13 cellular contexts compared by ENCODE assay signal in genomic region chr3:102745881-102746280, GRCh38.
DNase-seq lines count a peak whose midpoint lies in the region; ATAC-seq, FAIRE-seq and TF ChIP-seq lines count a peak whose summit lies in the region.
"Had no signal": no experiment of that assay in that cellular context is flagged by ENCODE, and none has a peak within 500 bp of the region (broad histone marks: within the 10 kb centered on the region; RNA-seq: fewer than 3 reads in every experiment).

No MANE protein-coding gene starts in this region.

- H3K4me3 Mint-ChIP-seq in activated T-helper 2 cell treated with anti-CD3 and anti-CD28 coated beads, Interferon-gamma antibody, Interleukin-2, Interleukin-4, amounts not matched to agents 10 μg/mL and 5 μg/mL and 100 μg/mL, durations not matched to agents 14 hours and 24 hours and 36 hours (ENCODE audit: low read depth), result no peak overlapping the region
- H3K4me3 Mint-ChIP-seq: dendritic cell treated with granulocyte-macrophage colony-stimulating factor and Interleukin-4, amounts not matched to agents 40 ng/mL and 50 ng/mL, for 4 days had no signal

- no peaks in the 10 kb centered on the region for H3K9me3 ChIP-seq in A549
- no peaks in the 10 kb centered on the region for H3K9me3 ChIP-seq in HCT116 (ENCODE audit: control insufficient read depth in 1 of 2, insufficient read depth in 1 of 2, low read depth in 1 of 2, low read length in 2 of 2)
- no peaks in the 10 kb centered on the region for H3K9me3 ChIP-seq in Panc1 (ENCODE audit: control insufficient read depth, insufficient read depth, low read depth, low read length)
- H3K9me3 ChIP-seq in left ventricle myocardium inferior (replicated peaks), result no peaks in the 10 kb centered on the region
- H3K9me3 ChIP-seq: upper lobe of left lung had no signal

- H3K27me3 ChIP-seq in HCT116 (ENCODE audit: insufficient read depth, low read length) (no peaks in the 10 kb centered on the region), Panc1 (ENCODE audit: control insufficient read depth, insufficient read depth, low read length) (no peaks in the 10 kb centered on the region), left ventricle myocardium inferior (ENCODE audit: low read depth) (no peaks in the 10 kb centered on the region)
- H3K27me3 ChIP-seq: upper lobe of left lung had no signal

- CTCF ChIA-PET in A549 (lab: Yijun Ruan, JAX), result no interaction called here
- CTCF ChIA-PET in HCT116 (lab: Charles Lee), result interaction anchor here (1.6 kb wide), 1 partner anchor 517 kb away, joined by 4 read pairs; no protein-coding TSS in a partner anchor
- CTCF ChIA-PET in Panc1 (lab: Charles Lee), result no interaction called here

- no peak overlapping the region for H2AFZ ChIP-seq in HCT116 (ENCODE audit: low read depth, low read length, poor library complexity, severe bottlenecking)

- no peak overlapping the region for H3K27ac Mint-ChIP-seq in activated T-helper 2 cell treated with anti-CD3 and anti-CD28 coated beads, Interferon-gamma antibody, Interleukin-2, Interleukin-4, amounts not matched to agents 10 μg/mL and 5 μg/mL and 100 μg/mL, durations not matched to agents 14 hours and 24 hours and 36 hours
- H3K27ac Mint-ChIP-seq: activated naive CD4-positive, alpha-beta T cell treated with anti-CD3 and anti-CD28 coated beads, Interleukin-2, amount 50 U/mL, for 72 hours; dendritic cell treated with granulocyte-macrophage colony-stimulating factor and Interleukin-4, amounts not matched to agents 40 ng/mL and 50 ng/mL, for 4 days had no signal

- intact Hi-C loops in HCT116 (cut with micrococcal nuclease) (no loop called here), Panc1 (cut with micrococcal nuclease; ENCODE audit: unreplicated experiment) (no loop called here), left ventricle myocardium inferior (cut with micrococcal nuclease) (no loop called here)
- intact Hi-C loops in activated T-helper 2 cell treated with anti-CD3 and anti-CD28 coated beads, Interferon-gamma antibody, Interleukin-2, Interleukin-4, amounts not matched to agents 10 μg/mL and 5 μg/mL and 100 μg/mL, durations not matched to agents 14 hours and 24 hours and 36 hours (cut with micrococcal nuclease), result no loop called here

- no peak for TF ChIP-seq EP300 in A549 (IDR thresholded peaks at IDR 0.05)

- H3K4me1 Mint-ChIP-seq in activated T-helper 2 cell treated with anti-CD3 and anti-CD28 coated beads, Interferon-gamma antibody, Interleukin-2, Interleukin-4, amounts not matched to agents 10 μg/mL and 5 μg/mL and 100 μg/mL, durations not matched to agents 14 hours and 24 hours and 36 hours (ENCODE audit: low read depth), result no peaks in the 10 kb centered on the region

- H3K4me3 ChIP-seq in A549 (no peak overlapping the region), HCT116 (replicated peaks in 1 of 2; ENCODE audit: low read depth in 1 of 2, low read length in 2 of 2) (no peak overlapping the region), Panc1 (ENCODE audit: low read depth in 2 of 2, low read length in 2 of 2) (no peak overlapping the region), left ventricle myocardium inferior (no peak overlapping the region)
- H3K4me3 ChIP-seq: upper lobe of left lung had no signal

- DNase-seq in A549 (ENCODE audit: low read depth in 1 of 2, low spot score in 1 of 2), result peak in 1 of 2 experiments; percentile 13
- peak; percentile 4 for DNase-seq in HCT116 (ENCODE audit: low read depth, low spot score)
- no peak for DNase-seq in Panc1 (ENCODE audit: low read depth, low spot score)
- peak; percentile 2 for DNase-seq in fibroblast of peridontal ligament (ENCODE audit: extremely low read depth)
- DNase-seq in left ventricle myocardium inferior, result no peak
- no peak for DNase-seq in DMS153 (lab: John Stamatoyannopoulos, UW)
- no peak for DNase-seq in activated T-helper 2 cell treated with anti-CD3 and anti-CD28 coated beads, Interferon-gamma antibody, Interleukin-2, Interleukin-4, amounts not matched to agents 10 μg/mL and 5 μg/mL and 100 μg/mL, durations not matched to agents 14 hours and 24 hours and 36 hours (ENCODE audit: low spot score)
- DNase-seq: NCI-H1417 treated with DMSO at 0.1 percent for 48 hours, upper lobe of left lung had no signal

- H3K36me3 Mint-ChIP-seq in activated T-helper 2 cell treated with anti-CD3 and anti-CD28 coated beads, Interferon-gamma antibody, Interleukin-2, Interleukin-4, amounts not matched to agents 10 μg/mL and 5 μg/mL and 100 μg/mL, durations not matched to agents 14 hours and 24 hours and 36 hours (ENCODE audit: low read depth), result no peaks in the 10 kb centered on the region
- H3K36me3 Mint-ChIP-seq: activated naive CD4-positive, alpha-beta T cell treated with anti-CD3 and anti-CD28 coated beads, Interleukin-2, amount 50 U/mL, for 72 hours had no signal

- WGBS in A549 (ENCODE audit: missing lambda C conversion rate), result 5% methylated on average over 4 of the region's 4 CpGs

- BruUV-seq in HCT116 (replicated peaks; lab: Mats Ljungman, UMichigan), result no TSS peak
- BruUV-seq in Panc1 (replicated peaks; lab: Mats Ljungman, UMichigan), result no TSS peak

- ATAC-seq in A549 (peak in 1 of 2 experiments; percentile 31; a peak in 1 of 6 replicates), HCT116 (peak; percentile 72), Panc1 (no peak), GM21619 (IDR thresholded peaks at IDR 0.05; ENCODE audit: unreplicated experiment) (no peak)
- ATAC-seq: activated naive CD4-positive, alpha-beta T cell treated with anti-CD3 and anti-CD28 coated beads, Interleukin-2, amount 50 U/mL, for 72 hours had no signal

- H4K20me1 ChIP-seq in HCT116 (ENCODE audit: insufficient read depth), result no peaks in the 10 kb centered on the region

- in situ Hi-C loops in Panc1 (cut with HindIII; ENCODE audit: low pct_unique_long_range_greater_than_20kb, low sequenced_read_pairs), result no loop called here

- no peaks in the 10 kb centered on the region for H3K79me2 ChIP-seq in HCT116 (ENCODE audit: insufficient read depth, low read length)

- POLR2A ChIA-PET in A549 (lab: Yijun Ruan, JAX) (no interaction called here), HCT116 (lab: Charles Lee) (no interaction called here), Panc1 (lab: Charles Lee) (no interaction called here)

- TF ChIP-seq POLR2A in A549 (IDR thresholded peaks at IDR 0.05; ENCODE audit: low read length) (no peak), HCT116 (IDR thresholded peaks at IDR 0.05; ENCODE audit: borderline replicate concordance, extremely low read depth, insufficient read depth, insufficient read length) (no peak)

- RAD21 ChIA-PET in HCT116 (lab: Charles Lee; ENCODE audit: low non-redundant PET in 1 of 2, low total read pairs in 2 of 2, uncharacterized antibody in 2 of 2, unreplicated experiment in 2 of 2), result no interaction called here

- H3K27me3 Mint-ChIP-seq in activated T-helper 2 cell treated with anti-CD3 and anti-CD28 coated beads, Interferon-gamma antibody, Interleukin-2, Interleukin-4, amounts not matched to agents 10 μg/mL and 5 μg/mL and 100 μg/mL, durations not matched to agents 14 hours and 24 hours and 36 hours (ENCODE audit: low read depth), result peaks cover 9% of the 10 kb centered on the region
- H3K27me3 Mint-ChIP-seq: dendritic cell treated with granulocyte-macrophage colony-stimulating factor and Interleukin-4, amounts not matched to agents 40 ng/mL and 50 ng/mL, for 4 days had no signal

- H3K36me3 ChIP-seq in HCT116 (ENCODE audit: control insufficient read depth in 1 of 2, insufficient read depth in 2 of 2, low read length in 2 of 2) (no peaks in the 10 kb centered on the region), Panc1 (ENCODE audit: control insufficient read depth, insufficient read depth, low read length) (no peaks in the 10 kb centered on the region), left ventricle myocardium inferior (no peaks in the 10 kb centered on the region)
- H3K36me3 ChIP-seq: upper lobe of left lung had no signal

- no peak overlapping the region for H3K9ac ChIP-seq in HCT116 (ENCODE audit: low read length)

- H3K4me1 ChIP-seq in A549 (no peaks in the 10 kb centered on the region), HCT116 (ENCODE audit: control insufficient read depth in 1 of 2, insufficient read depth in 2 of 2, low read length in 2 of 2) (no peaks in the 10 kb centered on the region), Panc1 (ENCODE audit: control insufficient read depth, insufficient read depth, low read length) (no peaks in the 10 kb centered on the region), left ventricle myocardium inferior (no peaks in the 10 kb centered on the region)
- H3K4me1 ChIP-seq: upper lobe of left lung had no signal

- no peak overlapping the region for H3K4me2 ChIP-seq in A549
- no peak overlapping the region for H3K4me2 ChIP-seq in HCT116 (ENCODE audit: low read length)

- no peak overlapping the region for H3K27ac ChIP-seq in A549
- H3K27ac ChIP-seq in HCT116 (ENCODE audit: low read depth, low read length), result no peak overlapping the region
- no peak overlapping the region for H3K27ac ChIP-seq in Panc1 (ENCODE audit: low read length)
- H3K27ac ChIP-seq in left ventricle myocardium inferior (replicated peaks), result no peak overlapping the region
- H3K27ac ChIP-seq: upper lobe of left lung had no signal

- no peak for FAIRE-seq in A549 (lab: Jason Lieb, UNC)
- FAIRE-seq: G401.6 had no signal

- H3K9me2 ChIP-seq in HCT116 (ENCODE audit: insufficient read depth), result no peaks in the 10 kb centered on the region

- TF ChIP-seq RAD21 in A549 (conservative IDR thresholded peaks at IDR 0.05 in 1 of 2, IDR thresholded peaks at IDR 0.05 in 1 of 2), result peak; percentile 23 to 44; a peak in 2 of 5 replicates
- peak; percentile 62 for TF ChIP-seq RAD21 in HCT116 (IDR thresholded peaks at IDR 0.05; ENCODE audit: low read depth)

- H3K9me3 Mint-ChIP-seq in activated T-helper 2 cell treated with anti-CD3 and anti-CD28 coated beads, Interferon-gamma antibody, Interleukin-2, Interleukin-4, amounts not matched to agents 10 μg/mL and 5 μg/mL and 100 μg/mL, durations not matched to agents 14 hours and 24 hours and 36 hours, result no peaks in the 10 kb centered on the region
- H3K9me3 Mint-ChIP-seq: activated naive CD4-positive, alpha-beta T cell treated with anti-CD3 and anti-CD28 coated beads, Interleukin-2, amount 50 U/mL, for 72 hours; dendritic cell treated with granulocyte-macrophage colony-stimulating factor and Interleukin-4, amounts not matched to agents 40 ng/mL and 50 ng/mL, for 4 days had no signal

- TF ChIP-seq CTCF in A549 (IDR thresholded peaks at IDR 0.05) (peak; percentile 41), HCT116 (IDR thresholded peaks at IDR 0.05 in 2 of 3, conservative IDR thresholded peaks at IDR 0.05 in 1 of 3; ENCODE audit: borderline replicate concordance in 1 of 3, insufficient read depth in 1 of 3, low read depth in 2 of 3, low read length in 2 of 3) (peak; percentile 22 to 38 (median 24); a peak in 4 of 6 replicates), Panc1 (IDR thresholded peaks at IDR 0.05) (peak; percentile 30; the same call in 1 of the 2 replicates), left ventricle myocardium inferior (IDR thresholded peaks at IDR 0.05; ENCODE audit: borderline replicate concordance) (no peak)

TF ChIP-seq in HCT116, 20 proteins besides CTCF, POLR2A, EP300 and RAD21 (continues in another document):
- no peak for TF ChIP-seq EGR1 (IDR thresholded peaks at IDR 0.05; ENCODE audit: low read depth)
- TF ChIP-seq FOSL1 (IDR thresholded peaks at IDR 0.05; ENCODE audit: low read depth), result no peak
- TF ChIP-seq MAX (IDR thresholded peaks at IDR 0.05), result no peak

Comparison
In these comparisons a context has a peak if more than half of its experiments do, and no peak if none do; other contexts are left out.
1. DNase-seq: peak in HCT116 (single experiment) and fibroblast of peridontal ligament (single experiment); none in Panc1 (single experiment), left ventricle myocardium inferior (single experiment), DMS153 (single experiment) and activated T-helper 2 cell treated with anti-CD3 and anti-CD28 coated beads, Interferon-gamma antibody, Interleukin-2, Interleukin-4, amounts not matched to agents 10 μg/mL and 5 μg/mL and 100 μg/mL, durations not matched to agents 14 hours and 24 hours and 36 hours (single experiment).
2. Of the 6 proteins assayed by ChIP-seq in both A549 and HCT116: peak only in A549: none; only in HCT116: none; in both: CTCF and RAD21; in neither: 4.